Comparison of ENCODE assay signal across 17 cellular contexts in genomic region chr22:46319319-46319718, GRCh38. TPM values are rescaled to one million over a fixed set of nuclear protein-coding genes. Genes with fewer than 3 reads are reported as not detected.
DNase-seq lines count a peak whose midpoint lies in the region; ATAC-seq and TF ChIP-seq lines count a peak whose summit lies in the region.
"Had no signal": no experiment of that assay in that cellular context is flagged by ENCODE, and none has a peak within 500 bp of the region (broad histone marks: within the 10 kb centered on the region; RNA-seq: fewer than 3 reads in every experiment).

No MANE protein-coding gene starts in this region.

- no peak overlapping the region for H3K4me3 ChIP-seq in HUES6 (ENCODE audit: low read depth, low read length)
- no peak overlapping the region for H3K4me3 ChIP-seq in lower lobe of right lung
- H3K4me3 ChIP-seq in coronary artery: no peak overlapping the region

- no peaks in the 10 kb centered on the region for H3K9me3 ChIP-seq in HUES6 (ENCODE audit: control insufficient read depth, insufficient read depth, low read depth, low read length)
- H3K9me3 ChIP-seq in lower lobe of right lung: no peaks in the 10 kb centered on the region
- H3K9me3 ChIP-seq: Caco-2 had no signal

- DNase-seq in T-helper 1 cell: no peak
- DNase-seq in lower lobe of right lung: peak; percentile 14
- DNase-seq in stimulated activated effector memory CD8-positive, alpha-beta T cell treated with anti-CD3 and anti-CD28 coated beads, Interleukin-12 subunit alpha, Interleukin-12 subunit beta, amount 100 ng/mL, for 72 hours (ENCODE audit: low spot score in 2 of 2): no peak
- no peak for DNase-seq in coronary artery (ENCODE audit: low spot score)
- DNase-seq in HUDEP-2 (lab: John Stamatoyannopoulos, UW; ENCODE audit: unreplicated experiment in 76 of 76): no peak
- DNase-seq: Caco-2 had no signal

- TF ChIP-seq CTCF in lower lobe of right lung (IDR thresholded peaks at IDR 0.05): no peak
- TF ChIP-seq CTCF in coronary artery (IDR thresholded peaks at IDR 0.05): no peak

- no peak overlapping the region for H3K27ac ChIP-seq in HUES6 (ENCODE audit: low read depth, low read length)
- no peak overlapping the region for H3K27ac ChIP-seq in lower lobe of right lung
- H3K27ac ChIP-seq in coronary artery: no peak overlapping the region
- H3K27ac ChIP-seq: 22Rv1, HL-60 had no signal

- H3K4me3 Mint-ChIP-seq in T-helper 1 cell treated with Interleukin-12 subunit alpha and Interleukin-12 subunit beta and Interleukin-4 antibody, amounts not matched to agents 30 μg/mL and 1 μg/mL, for 36 hours: no peak overlapping the region
- no peak overlapping the region for H3K4me3 Mint-ChIP-seq in stimulated activated effector memory CD8-positive, alpha-beta T cell treated with anti-CD3 and anti-CD28 coated beads, Interleukin-12 subunit alpha, Interleukin-12 subunit beta, amount 100 ng/mL, for 72 hours
- H3K4me3 Mint-ChIP-seq: CD14-positive monocyte; CD8-positive, alpha-beta memory T cell; IgD-negative memory B cell had no signal

- no peaks in the 10 kb centered on the region for H3K9me3 Mint-ChIP-seq in T-helper 1 cell treated with Interleukin-12 subunit alpha and Interleukin-12 subunit beta and Interleukin-4 antibody, amounts not matched to agents 30 μg/mL and 1 μg/mL, for 36 hours
- no peaks in the 10 kb centered on the region for H3K9me3 Mint-ChIP-seq in stimulated activated effector memory CD8-positive, alpha-beta T cell treated with anti-CD3 and anti-CD28 coated beads, Interleukin-12 subunit alpha, Interleukin-12 subunit beta, amount 100 ng/mL, for 72 hours
- H3K9me3 Mint-ChIP-seq: CD14-positive monocyte; CD8-positive, alpha-beta memory T cell; IgD-negative memory B cell had no signal

- H3K4me1 ChIP-seq in HUES6 (ENCODE audit: control insufficient read depth, insufficient read depth, low read length): no peaks in the 10 kb centered on the region
- no peaks in the 10 kb centered on the region for H3K4me1 ChIP-seq in lower lobe of right lung
- H3K4me1 ChIP-seq: Caco-2 had no signal

- no peaks in the 10 kb centered on the region for H3K27me3 ChIP-seq in HUES6 (ENCODE audit: control insufficient read depth, insufficient read depth, low read length)
- no peaks in the 10 kb centered on the region for H3K27me3 ChIP-seq in lower lobe of right lung (ENCODE audit: low read depth)

- no peaks in the 10 kb centered on the region for H3K27me3 Mint-ChIP-seq in T-helper 1 cell treated with Interleukin-12 subunit alpha and Interleukin-12 subunit beta and Interleukin-4 antibody, amounts not matched to agents 30 μg/mL and 1 μg/mL, for 36 hours (ENCODE audit: low read depth)
- H3K27me3 Mint-ChIP-seq: IgD-negative memory B cell had no signal

- intact Hi-C loops in lower lobe of right lung (cut with DNase I): no loop called here

- peaks cover 56% of the 10 kb centered on the region for H3K36me3 Mint-ChIP-seq in T-helper 1 cell treated with Interleukin-12 subunit alpha and Interleukin-12 subunit beta and Interleukin-4 antibody, amounts not matched to agents 30 μg/mL and 1 μg/mL, for 36 hours (ENCODE audit: low read depth)
- H3K36me3 Mint-ChIP-seq in stimulated activated effector memory CD8-positive, alpha-beta T cell treated with anti-CD3 and anti-CD28 coated beads, Interleukin-12 subunit alpha, Interleukin-12 subunit beta, amount 100 ng/mL, for 72 hours: peaks cover 44% of the 10 kb centered on the region
- H3K36me3 Mint-ChIP-seq: CD8-positive, alpha-beta memory T cell had no signal

- H3K36me3 ChIP-seq in HUES6 (ENCODE audit: control insufficient read depth, insufficient read depth, low read length) (peaks cover 83% of the 10 kb centered on the region), lower lobe of right lung (no peaks in the 10 kb centered on the region)

- H3K9ac ChIP-seq in HUES6 (ENCODE audit: low read length): peak overlapping the region; percentile 6

- peaks cover 5% of the 10 kb centered on the region for H3K4me1 Mint-ChIP-seq in T-helper 1 cell treated with Interleukin-12 subunit alpha and Interleukin-12 subunit beta and Interleukin-4 antibody, amounts not matched to agents 30 μg/mL and 1 μg/mL, for 36 hours (ENCODE audit: low read depth)
- H3K4me1 Mint-ChIP-seq in stimulated activated effector memory CD8-positive, alpha-beta T cell treated with anti-CD3 and anti-CD28 coated beads, Interleukin-12 subunit alpha, Interleukin-12 subunit beta, amount 100 ng/mL, for 72 hours: no peaks in the 10 kb centered on the region
- H3K4me1 Mint-ChIP-seq: CD14-positive monocyte; CD8-positive, alpha-beta memory T cell; IgD-negative memory B cell had no signal

- H3K27ac Mint-ChIP-seq in T-helper 1 cell treated with Interleukin-12 subunit alpha and Interleukin-12 subunit beta and Interleukin-4 antibody, amounts not matched to agents 30 μg/mL and 1 μg/mL, for 36 hours: peak overlapping the region; percentile 31
- peak overlapping the region; percentile 15 for H3K27ac Mint-ChIP-seq in stimulated activated effector memory CD8-positive, alpha-beta T cell treated with anti-CD3 and anti-CD28 coated beads, Interleukin-12 subunit alpha, Interleukin-12 subunit beta, amount 100 ng/mL, for 72 hours

- no peak for ATAC-seq in lower lobe of right lung
- no peak for ATAC-seq in stimulated activated effector memory CD8-positive, alpha-beta T cell treated with anti-CD3 and anti-CD28 coated beads, Interleukin-12 subunit alpha, Interleukin-12 subunit beta, amount 100 ng/mL, for 72 hours
- ATAC-seq: HCT116 had no signal

RNA-seq across cellular contexts. Expression of gene TRMU, which starts 16.2 kb away (rescaled TPM):
- 33.5 TPM for total RNA-seq in lower lobe of right lung

RNA-seq across cellular contexts. Expression of gene GTSE1, which starts 22.6 kb away (rescaled TPM):
- total RNA-seq in lower lobe of right lung: 1.4 TPM

RNA-seq across cellular contexts. Expression of gene TTC38, which starts 51.5 kb away (rescaled TPM):
- total RNA-seq in lower lobe of right lung: 26.8 TPM

RNA-seq across cellular contexts. Expression of gene PKDREJ, which starts 56.2 kb away (rescaled TPM):
- not detected for total RNA-seq in lower lobe of right lung
- total RNA-seq: A673; Caco-2; CD8-positive, alpha-beta memory T cell; Daoy; H4 had no signal
